ENCODE assay signal across 8 cellular contexts in the genomic region with DNA sequence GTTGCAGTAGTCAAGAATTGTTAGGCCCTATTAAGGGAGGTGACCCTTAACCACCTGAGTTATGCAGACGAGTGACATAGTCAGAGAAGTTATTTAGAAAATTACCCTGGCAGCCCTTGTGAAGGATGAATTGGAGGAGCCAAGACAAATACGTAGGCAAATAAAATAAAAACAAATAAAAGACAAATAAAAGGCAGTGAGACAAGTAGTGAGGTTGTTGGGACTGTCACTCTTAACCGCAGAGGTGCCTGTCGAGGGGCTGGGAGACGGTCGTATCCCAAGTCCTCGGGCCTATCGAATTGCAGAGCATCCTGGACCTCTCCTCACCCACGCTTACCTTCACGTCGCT. TPM values are rescaled to one million over a fixed set of nuclear protein-coding genes. Genes with fewer than 3 reads are reported as not detected.
DNase-seq lines count a peak whose midpoint lies in the region; ATAC-seq and TF ChIP-seq lines count a peak whose summit lies in the region.

No MANE protein-coding gene starts in this region.

- H3K79me2 ChIP-seq in DND-41 (ENCODE audit: insufficient read depth, low read length): peaks cover 39% of the 10 kb centered on the region
- no peaks in the 10 kb centered on the region for H3K79me2 ChIP-seq in PC-3 (ENCODE audit: low read length)

- H3K27me3 ChIP-seq in DND-41 (ENCODE audit: insufficient read depth, low read length, poor library complexity) (no peaks in the 10 kb centered on the region), PC-3 (ENCODE audit: low read length) (no peaks in the 10 kb centered on the region), rectal smooth muscle tissue (ENCODE audit: control insufficient read depth, insufficient read depth, low read length) (no peaks in the 10 kb centered on the region), foreskin keratinocyte (no peaks in the 10 kb centered on the region)

- peak overlapping the region; percentile 92 for H3K9ac ChIP-seq in DND-41 (ENCODE audit: low read depth, low read length)
- 0 out of 2 replicates have a peak overlapping the region, but pooled peaks have one; percentile 18 for H3K9ac ChIP-seq in PC-3 (ENCODE audit: low read length)
- H3K9ac ChIP-seq in rectal smooth muscle tissue (ENCODE audit: low read length): peak overlapping the region; percentile 40

- H3K9me2 ChIP-seq in PC-3 (replicated peaks; ENCODE audit: low read length): no peaks in the 10 kb centered on the region

- peaks cover 45% of the 10 kb centered on the region for H3K4me1 ChIP-seq in DND-41 (ENCODE audit: insufficient read depth, low read length)
- H3K4me1 ChIP-seq in PC-3 (ENCODE audit: insufficient read depth, low read length): peaks cover 7% of the 10 kb centered on the region; the same call in 1 of the 2 replicates
- H3K4me1 ChIP-seq in rectal smooth muscle tissue (ENCODE audit: control insufficient read depth, insufficient read depth, low read length): no peaks in the 10 kb centered on the region
- no peaks in the 10 kb centered on the region for H3K4me1 ChIP-seq in foreskin keratinocyte

- peak overlapping the region; percentile 99 for H3K27ac ChIP-seq in DND-41 (ENCODE audit: low read length)
- no peak overlapping the region for H3K27ac ChIP-seq in PC-3 (ENCODE audit: low read length)
- H3K27ac ChIP-seq in rectal smooth muscle tissue (ENCODE audit: low read depth, low read length): peak overlapping the region; percentile 75
- H3K27ac ChIP-seq in foreskin keratinocyte: no peak overlapping the region

- BruUV-seq in PC-3 (replicated peaks; lab: Mats Ljungman, UMichigan): TSS peak; percentile 73

- H3K4me2 ChIP-seq in DND-41 (ENCODE audit: insufficient read depth, low read length) (peak overlapping the region; percentile 76), PC-3 (ENCODE audit: low read length) (peak overlapping the region; percentile 91)

- ATAC-seq in DND-41 (ENCODE audit: insufficient read depth, low read depth) (no peak), PC-3 (peak; percentile 37), foreskin keratinocyte (no peak)

- H3K9me3 ChIP-seq in DND-41 (ENCODE audit: insufficient read depth, low read length, severe bottlenecking): no peaks in the 10 kb centered on the region
- H3K9me3 ChIP-seq in PC-3 (ENCODE audit: low read length): no peaks in the 10 kb centered on the region

- POLR2A ChIA-PET in PC-3 (lab: Charles Lee; ENCODE audit: unreplicated experiment): interaction anchor here (0.6 kb wide), 1 partner anchor 17 kb away, joined by 4 read pairs; no protein-coding TSS in a partner anchor

- H3F3A ChIP-seq in PC-3 (ENCODE audit: low read length, unreplicated experiment): no peaks in the 10 kb centered on the region

- intact Hi-C loops in PC-3 (cut with micrococcal nuclease) (loop anchor here (1.0 kb wide), 3 partner anchors 58 to 163 kb away; partner anchors contain the start of gene ZC4H2), posterior vena cava (cut with DNase I) (no loop called here)

- H3K36me3 ChIP-seq in DND-41 (ENCODE audit: insufficient read depth, low read length): no peaks in the 10 kb centered on the region
- H3K36me3 ChIP-seq in PC-3 (ENCODE audit: low read depth, low read length): no peaks in the 10 kb centered on the region
- no peaks in the 10 kb centered on the region for H3K36me3 ChIP-seq in rectal smooth muscle tissue (ENCODE audit: control insufficient read depth, insufficient read depth, low read length)

- DNase-seq in DND-41: no peak
- DNase-seq in PC-3: peak; percentile 20
- no peak for DNase-seq in fibroblast of the aortic adventitia (ENCODE audit: low read depth)
- DNase-seq in posterior vena cava (ENCODE audit: low spot score): no peak
- no peak for DNase-seq in NCI-H1694 (lab: John Stamatoyannopoulos, UW)
- DNase-seq in pons (ENCODE audit: low spot score): no peak
- no peak for DNase-seq in foreskin keratinocyte

- peak overlapping the region; percentile 90 for H2AFZ ChIP-seq in DND-41 (ENCODE audit: low read depth, low read length)
- H2AFZ ChIP-seq in PC-3 (ENCODE audit: low read length): peak overlapping the region; percentile 95

- CTCF ChIA-PET in PC-3 (lab: Charles Lee): interaction anchor here (0.6 kb wide), 2 partner anchors 57 to 492 kb away, joined by 3 to 4 read pairs; no protein-coding TSS in a partner anchor

- TF ChIP-seq CTCF in DND-41 (IDR thresholded peaks at IDR 0.05; ENCODE audit: borderline replicate concordance, extremely low read depth, low read length, poor library complexity, severe bottlenecking) (no peak), PC-3 (conservative IDR thresholded peaks at IDR 0.05; ENCODE audit: low read depth, low read length) (no peak), fibroblast of the aortic adventitia (IDR thresholded peaks at IDR 0.05; ENCODE audit: insufficient read depth, low read length) (no peak), foreskin keratinocyte (conservative IDR thresholded peaks at IDR 0.05) (no peak)

- H3K4me3 ChIP-seq in DND-41 (ENCODE audit: low read depth in 1 of 2, low read length in 2 of 2): peak overlapping the region; percentile 53 to 96; a peak in 3 of 4 replicates
- H3K4me3 ChIP-seq in PC-3 (ENCODE audit: low read length): peak overlapping the region; percentile 71
- peak overlapping the region; percentile 63 for H3K4me3 ChIP-seq in fibroblast of the aortic adventitia (ENCODE audit: low read depth, low read length)
- peak overlapping the region; percentile 74 for H3K4me3 ChIP-seq in rectal smooth muscle tissue (ENCODE audit: low read length)

- H4K20me1 ChIP-seq in DND-41 (ENCODE audit: insufficient read depth, low read length): no peaks in the 10 kb centered on the region
- H4K20me1 ChIP-seq in PC-3 (ENCODE audit: low read length): no peaks in the 10 kb centered on the region

RNA-seq across cellular contexts. Expression of gene ZC3H12B, which starts 0.4 kb away (rescaled TPM):
- total RNA-seq in PC-3 (2014; rRNA removed) (0.17 TPM in 1 of 2 replicates, not detected in the other), fibroblast of the aortic adventitia (ENCODE audit: low replicate concordance) (0.41 and 1.4 TPM in 2 replicates), posterior vena cava (1 to 10 TPM; 3.0 to 3.6 TPM), foreskin keratinocyte (0.04 and 0.07 TPM in 2 replicates)
- polyA plus RNA-seq in foreskin keratinocyte: 0.01 TPM in 1 of 2 replicates, not detected in the other

RNA-seq across cellular contexts. Expression of gene ZC4H2, which starts 58.0 kb away (rescaled TPM):
- total RNA-seq in PC-3 (2014; rRNA removed) (11.8 and 12.3 TPM in 2 replicates), fibroblast of the aortic adventitia (ENCODE audit: low replicate concordance) (7.5 and 13.2 TPM in 2 replicates), posterior vena cava (10 to 100 TPM in 1 of 2 donors, 1 to 10 TPM in 1; 7.1 to 10.0 TPM), foreskin keratinocyte (4.2 and 4.6 TPM in 2 replicates)
- polyA plus RNA-seq in foreskin keratinocyte: 3.2 and 3.5 TPM in 2 replicates

Comparison
In these comparisons a context has a peak if more than half of its experiments do, and no peak if none do; other contexts are left out.
1. H3K27ac ChIP-seq: peak in DND-41 (single experiment) and rectal smooth muscle tissue (single experiment); none in PC-3 (single experiment) and foreskin keratinocyte (single experiment).
2. H3K9ac ChIP-seq: peak in every context shown above with its lines; median percentile 92 in DND-41; 40 in rectal smooth muscle tissue; 18 in PC-3.
3. Peak in every context shown above with its lines, with median percentiles within 50 percentile points of each other: H3K4me3 ChIP-seq.